Comparison of ENCODE assay signal across 8 cellular contexts in genomic region chr17:17682737-17683675, GRCh38. TPM values are rescaled to one million over a fixed set of nuclear protein-coding genes. Genes with fewer than 3 reads are reported as not detected.
A peak's percentile ranks its signal among the peaks of the same experiment; 100 is the strongest.
DNase-seq lines count a peak whose midpoint lies in the region; ATAC-seq and TF ChIP-seq lines count a peak whose summit lies in the region.

No MANE protein-coding gene starts in this region.

- H3K9me3 Mint-ChIP-seq in Caco-2 (ENCODE audit: unreplicated experiment), result no peaks in the 10 kb centered on the region

- H3K9ac ChIP-seq in colonic mucosa (ENCODE audit: low read depth in 2 of 2, low read length in 2 of 2), result peak overlapping the region; percentile 88 to 98

- no peak for TF ChIP-seq CTCF in Caco-2 (IDR thresholded peaks at IDR 0.05; ENCODE audit: insufficient read depth in 1 of 2, low read depth in 1 of 2, low read length in 1 of 2, severe bottlenecking in 1 of 2, unreplicated experiment in 1 of 2)
- no peak for TF ChIP-seq CTCF in colonic mucosa (IDR thresholded peaks at IDR 0.05)
- no peak for TF ChIP-seq CTCF in left lung (IDR thresholded peaks at IDR 0.05)

- H3K4me1 Mint-ChIP-seq in Caco-2 (ENCODE audit: low read depth, unreplicated experiment), result peaks cover 30% of the 10 kb centered on the region

- peak overlapping the region; percentile 96 for H3K27ac Mint-ChIP-seq in Caco-2 (ENCODE audit: unreplicated experiment)

- BruUV-seq in Caco-2 (replicated peaks; lab: Mats Ljungman, UMichigan), result TSS peak; percentile 66

- DNase-seq in Caco-2, result peak; percentile 77 to 82
- DNase-seq in NAMALWA (ENCODE audit: low spot score), result peak; percentile 49
- peak; percentile 43 for DNase-seq in activated CD4-positive, alpha-beta T cell treated with anti-CD3 and anti-CD28 coated beads for 1 hour
- DNase-seq in colonic mucosa, result peak; percentile 78
- DNase-seq in left lung, result peak; percentile 67 to 91
- DNase-seq in stimulated activated CD4-positive, alpha-beta T cell treated with anti-CD3 and anti-CD28 coated beads, Interleukin-2, amount 100 ng/mL, for 4 hours (ENCODE audit: low read depth), result peak; percentile 64

- peak overlapping the region; percentile 96 for H3K4me3 ChIP-seq in Caco-2 (ENCODE audit: low read depth, low read length)
- H3K4me3 ChIP-seq in colonic mucosa, result peak overlapping the region; percentile 87
- H3K4me3 ChIP-seq in left lung, result peak overlapping the region; percentile 57 to 85

- no peaks in the 10 kb centered on the region for H3K36me3 ChIP-seq in Caco-2 (ENCODE audit: control insufficient read depth, insufficient read depth, low read length)
- H3K36me3 ChIP-seq in colonic mucosa, result no peaks in the 10 kb centered on the region
- no peaks in the 10 kb centered on the region for H3K36me3 ChIP-seq in left lung

- H3K27me3 Mint-ChIP-seq in Caco-2 (ENCODE audit: insufficient read depth, unreplicated experiment), result no peaks in the 10 kb centered on the region

- H3K27ac ChIP-seq in colonic mucosa (peak overlapping the region; percentile 93), left lung (peak overlapping the region; percentile 91 to 96)

- ATAC-seq in GM21619 (IDR thresholded peaks at IDR 0.05; ENCODE audit: unreplicated experiment) (peak; percentile 19), left lung (peak; percentile 62), HG02870 (IDR thresholded peaks at IDR 0.05; ENCODE audit: unreplicated experiment) (no peak)

- H3K27me3 ChIP-seq in Caco-2 (replicated peaks; ENCODE audit: control insufficient read depth, insufficient read depth, low read length) (no peaks in the 10 kb centered on the region), colonic mucosa (no peaks in the 10 kb centered on the region), left lung (no peaks in the 10 kb centered on the region)

- H3K9me3 ChIP-seq in Caco-2, result no peaks in the 10 kb centered on the region
- H3K9me3 ChIP-seq in colonic mucosa, result no peaks in the 10 kb centered on the region
- no peaks in the 10 kb centered on the region for H3K9me3 ChIP-seq in left lung

- peak overlapping the region; percentile 90 for H3K4me3 Mint-ChIP-seq in Caco-2 (ENCODE audit: unreplicated experiment)

- intact Hi-C loops in Caco-2 (cut with micrococcal nuclease; ENCODE audit: unreplicated experiment), result loop anchor here (2.0 to 5.0 kb wide), 4 partner anchors 28 to 350 kb away; no protein-coding TSS in a partner anchor
- intact Hi-C loops in colonic mucosa (cut with DNase I), result loop anchor here (5.0 kb wide), 3 partner anchors 94 to 349 kb away; no protein-coding TSS in a partner anchor
- intact Hi-C loops in left lung (cut with DNase I), result loop anchor here in 1 of 2 donors (10.0 kb wide), 1 partner anchor 182 kb away; no protein-coding TSS in a partner anchor

- CTCF ChIA-PET in Caco-2 (lab: Charles Lee), result interaction anchor here (0.6 kb wide), 1 partner anchor 11 kb away, joined by 3 read pairs; no protein-coding TSS in a partner anchor

- POLR2A ChIA-PET in Caco-2 (lab: Charles Lee), result interaction anchor here (0.6 to 1.1 kb wide), 4 partner anchors 11 to 218 kb away, joined by 3 to 6 read pairs (median 4); no protein-coding TSS in a partner anchor

- peaks cover 34% of the 10 kb centered on the region for H3K36me3 Mint-ChIP-seq in Caco-2 (ENCODE audit: insufficient read depth, unreplicated experiment)

- H3K4me1 ChIP-seq in Caco-2 (peaks cover 33% of the 10 kb centered on the region), colonic mucosa (peaks cover 15% of the 10 kb centered on the region), left lung (peaks cover 38 to 52% of the 10 kb centered on the region in 2 donors)

RNA-seq across cellular contexts. Expression of gene RAI1, which starts 1.7 kb away (rescaled TPM):
- total RNA-seq in Caco-2 (2022), result 44.3 and 46.7 TPM in 2 replicates
- total RNA-seq in colonic mucosa, result 10 to 100 TPM; 21.8 to 24.5 TPM
- total RNA-seq in left lung, result 10 to 100 TPM; 31.5 to 31.7 TPM
